ENCODE assay signal across 14 cellular contexts in genomic region chr4:116016201-116016600, GRCh38.
A peak's percentile ranks its signal among the peaks of the same experiment; 100 is the strongest.
DNase-seq lines count a peak whose midpoint lies in the region; ATAC-seq and TF ChIP-seq lines count a peak whose summit lies in the region.
"Had no signal": no experiment of that assay in that cellular context is flagged by ENCODE, and none has a peak within 500 bp of the region (broad histone marks: within the 10 kb centered on the region; RNA-seq: fewer than 3 reads in every experiment).

No MANE protein-coding gene starts in this region.

- H2AFZ ChIP-seq in fibroblast of lung (ENCODE audit: low read length): no peak overlapping the region

- H3K9ac ChIP-seq in fibroblast of lung (ENCODE audit: insufficient read depth, low read length): no peak overlapping the region

- peaks cover 0 to 4% (median 0%) of the 10 kb centered on the region in 3 donors for H3K27me3 Mint-ChIP-seq in CD14-positive monocyte (ENCODE audit: low read depth in 3 of 3)

- no peaks in the 10 kb centered on the region for H3K4me1 ChIP-seq in fibroblast of lung (ENCODE audit: control insufficient read depth, extremely low read depth, insufficient read depth, low read length)

- H3K4me3 Mint-ChIP-seq in CD14-positive monocyte: no peak overlapping the region
- H3K4me3 Mint-ChIP-seq: immature natural killer cell, nephron progenitor cell had no signal

- H3K27me3 ChIP-seq in fibroblast of lung (ENCODE audit: control insufficient read depth, insufficient read depth, low read length): no peaks in the 10 kb centered on the region

- no peak overlapping the region for H3K4me2 ChIP-seq in fibroblast of lung (ENCODE audit: extremely low read depth, insufficient read depth, low read length)

- no peaks in the 10 kb centered on the region for H3K36me3 Mint-ChIP-seq in CD14-positive monocyte

- intact Hi-C loops in CD14-positive monocyte (cut with micrococcal nuclease) (no loop called here), sciatic nerve (cut with DNase I) (no loop called here)

- H3K27ac ChIP-seq in fibroblast of lung (ENCODE audit: insufficient read depth, low read length): no peak overlapping the region

- H3K79me2 ChIP-seq in fibroblast of lung (ENCODE audit: control insufficient read depth, insufficient read depth, low read length): no peaks in the 10 kb centered on the region

- peak; percentile 10 for DNase-seq in AG09309 (ENCODE audit: low read depth)
- peak; percentile 68 for DNase-seq in HS-5 (ENCODE audit: low read depth)
- peak; percentile 72 for DNase-seq in RPMI7951 (ENCODE audit: low read depth)
- DNase-seq in fibroblast of lung (ENCODE audit: low read depth in 2 of 2): peak; percentile 18 to 76
- no peak for DNase-seq in stimulated activated CD4-positive, alpha-beta T cell treated with anti-CD3 and anti-CD28 coated beads, Interleukin-1b, Interleukin-23, amount 100 ng/mL, for 48 hours
- DNase-seq in CD14-positive monocyte (ENCODE audit: low spot score): no peak
- DNase-seq in sciatic nerve (ENCODE audit: low spot score): no peak
- no peak for DNase-seq in SW480 (ENCODE audit: low spot score)
- DNase-seq: activated CD8-positive, alpha-beta memory T cell treated with anti-CD3 and anti-CD28 coated beads, Interleukin-2, amount 50 U/mL, for 48 hours; amniotic stem cell; erythroblast; immature natural killer cell; nephron progenitor cell; stimulated activated naive CD8-positive, alpha-beta T cell treated with anti-CD3 and anti-CD28 coated beads, Interleukin-15, Interleukin-2, amounts not matched to agents 100 U/mL and 50 U/mL, for 24 hours had no signal

- H4K20me1 ChIP-seq in fibroblast of lung (ENCODE audit: control insufficient read depth, extremely low read depth, insufficient read depth, low read length): no peaks in the 10 kb centered on the region

- peaks cover 20 to 58% (median 44%) of the 10 kb centered on the region in 7 donors for H3K9me3 Mint-ChIP-seq in CD14-positive monocyte

- no peak for TF ChIP-seq CTCF in AG09309 (IDR thresholded peaks at IDR 0.05; ENCODE audit: control insufficient read depth, insufficient read depth, low read depth, low read length, missing control alignments)
- TF ChIP-seq CTCF in fibroblast of lung (conservative IDR thresholded peaks at IDR 0.05 in 1 of 2, IDR thresholded peaks at IDR 0.05 in 1 of 2; ENCODE audit: low read depth in 1 of 2, low read length in 2 of 2): no peak
- no peak for TF ChIP-seq CTCF in CD14-positive monocyte (IDR thresholded peaks at IDR 0.05)

- no peak overlapping the region for H3K27ac Mint-ChIP-seq in CD14-positive monocyte
- H3K27ac Mint-ChIP-seq: immature natural killer cell, nephron progenitor cell had no signal

- H3K4me3 ChIP-seq in AG09309 (ENCODE audit: control insufficient read depth, low read depth, low read length) (no peak overlapping the region), fibroblast of lung (replicated peaks in 1 of 4; ENCODE audit: control extremely low read depth in 1 of 4, insufficient read depth in 1 of 4, low read depth in 3 of 4, low read length in 4 of 4) (no peak overlapping the region)

- no peaks in the 10 kb centered on the region for H3K36me3 ChIP-seq in fibroblast of lung (ENCODE audit: control insufficient read depth, insufficient read depth, low read length)

- no peak for ATAC-seq in sciatic nerve
- ATAC-seq: stimulated activated naive CD8-positive, alpha-beta T cell treated with anti-CD3 and anti-CD28 coated beads, Interleukin-15, Interleukin-2, amounts not matched to agents 100 U/mL and 50 U/mL, for 24 hours had no signal

- no peaks in the 10 kb centered on the region for H3K9me3 ChIP-seq in fibroblast of lung (ENCODE audit: control insufficient read depth, insufficient read depth, low read depth, low read length)

- H3K4me1 Mint-ChIP-seq in CD14-positive monocyte: no peaks in the 10 kb centered on the region
- H3K4me1 Mint-ChIP-seq: immature natural killer cell, nephron progenitor cell had no signal

Comparison
In these comparisons a context has a peak if more than half of its experiments do, and no peak if none do; other contexts are left out.
1. DNase-seq: peak in AG09309 (single experiment), HS-5 (single experiment), RPMI7951 (single experiment) and fibroblast of lung (2 of 2); none in stimulated activated CD4-positive, alpha-beta T cell treated with anti-CD3 and anti-CD28 coated beads, Interleukin-1b, Interleukin-23, amount 100 ng/mL, for 48 hours (single experiment), CD14-positive monocyte (single experiment), sciatic nerve (single experiment) and SW480 (single experiment).